20 cellular contexts compared by ENCODE assay signal in the genomic region with DNA sequence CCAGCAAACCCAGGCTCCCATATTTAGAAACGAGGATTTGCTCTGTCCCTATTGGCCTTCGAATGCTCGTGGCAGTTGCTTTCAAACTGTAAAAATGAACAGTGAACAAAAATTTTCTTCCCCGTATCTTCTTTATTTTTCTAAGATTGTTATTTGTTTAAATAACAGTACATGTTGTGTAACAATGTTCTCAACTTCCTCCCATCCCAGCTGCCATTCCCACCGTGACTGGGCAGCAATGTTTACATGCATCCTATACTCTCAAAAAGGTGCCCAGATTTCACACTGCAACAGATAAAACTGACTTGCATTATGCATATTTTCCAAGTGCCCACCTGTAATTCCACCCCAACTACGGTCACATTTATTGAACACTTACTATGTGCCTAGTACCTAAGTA. TPM values are rescaled to one million over a fixed set of nuclear protein-coding genes. Genes with fewer than 3 reads are reported as not detected.
DNase-seq lines count a peak whose midpoint lies in the region; TF ChIP-seq lines count a peak whose summit lies in the region.
"Had no signal": no experiment of that assay in that cellular context is flagged by ENCODE, and none has a peak within 500 bp of the region (broad histone marks: within the 10 kb centered on the region; RNA-seq: fewer than 3 reads in every experiment).

No MANE protein-coding gene starts in this region.

- no peaks in the 10 kb centered on the region for H3K9me3 Mint-ChIP-seq in T-helper 1 cell treated with Interleukin-12 subunit alpha and Interleukin-12 subunit beta and Interleukin-4 antibody, amounts not matched to agents 30 μg/mL and 1 μg/mL, for 36 hours
- H3K9me3 Mint-ChIP-seq in IgD-negative memory B cell (no peaks in the 10 kb centered on the region), nephron (no peaks in the 10 kb centered on the region)
- H3K9me3 Mint-ChIP-seq: endodermal cell, HFFc6 had no signal

- H3K4me3 Mint-ChIP-seq in T-helper 1 cell treated with Interleukin-12 subunit alpha and Interleukin-12 subunit beta and Interleukin-4 antibody, amounts not matched to agents 30 μg/mL and 1 μg/mL, for 36 hours: peak overlapping the region; percentile 64
- H3K4me3 Mint-ChIP-seq in IgD-negative memory B cell (peak overlapping the region; percentile 81 to 94 (median 88)), nephron (no peak overlapping the region)
- H3K4me3 Mint-ChIP-seq: endodermal cell, HFFc6 had no signal

- no peaks in the 10 kb centered on the region for H3K27me3 Mint-ChIP-seq in T-helper 1 cell treated with Interleukin-12 subunit alpha and Interleukin-12 subunit beta and Interleukin-4 antibody, amounts not matched to agents 30 μg/mL and 1 μg/mL, for 36 hours (ENCODE audit: low read depth)
- H3K27me3 Mint-ChIP-seq in IgD-negative memory B cell: no peaks in the 10 kb centered on the region
- H3K27me3 Mint-ChIP-seq in nephron (ENCODE audit: low read depth): no peaks in the 10 kb centered on the region

- H3K36me3 Mint-ChIP-seq in T-helper 1 cell treated with Interleukin-12 subunit alpha and Interleukin-12 subunit beta and Interleukin-4 antibody, amounts not matched to agents 30 μg/mL and 1 μg/mL, for 36 hours (ENCODE audit: low read depth): peaks cover 27% of the 10 kb centered on the region
- H3K36me3 Mint-ChIP-seq in IgD-negative memory B cell (peaks cover 2% of the 10 kb centered on the region), nephron (ENCODE audit: low read depth) (peaks cover 13% of the 10 kb centered on the region)

- peak overlapping the region; percentile 18 for H3K27ac Mint-ChIP-seq in T-helper 1 cell treated with Interleukin-12 subunit alpha and Interleukin-12 subunit beta and Interleukin-4 antibody, amounts not matched to agents 30 μg/mL and 1 μg/mL, for 36 hours
- H3K27ac Mint-ChIP-seq in IgD-negative memory B cell: peak overlapping the region in 2 of 3 donors; percentile 91 to 94
- H3K27ac Mint-ChIP-seq in nephron: peak overlapping the region; percentile 61 to 78 (median 68)
- H3K27ac Mint-ChIP-seq: endodermal cell, HFFc6 had no signal

- TF ChIP-seq CTCF in nephron (IDR thresholded peaks at IDR 0.05; ENCODE audit: unreplicated experiment in 3 of 3): no peak

- no peak for DNase-seq in T-helper 1 cell
- peak; percentile 6 for DNase-seq in amniotic epithelial cell (ENCODE audit: low read depth)
- DNase-seq in NK-92 (lab: John Stamatoyannopoulos, UW; ENCODE audit: unreplicated experiment): no peak
- DNase-seq in H4 (ENCODE audit: low spot score): no peak
- DNase-seq in NCI-H2171 (lab: John Stamatoyannopoulos, UW): no peak
- DNase-seq: activated CD4-positive, CD25-positive, alpha-beta regulatory T cell; anterior cingulate cortex; BE2C; endodermal cell; HFFc6; islet precursor cell; lower lobe of right lung; NCI-H2029 treated with DMSO at 0.1 percent for 48 hours; NCI-H510A treated with DMSO at 0.1 percent for 48 hours; SIG-M5; stimulated activated CD4-positive, alpha-beta T cell treated with anti-CD3 and anti-CD28 coated beads, Interleukin-4, amount 100 ng/mL, for 1 hour; testis had no signal

- peaks cover 30% of the 10 kb centered on the region for H3K4me1 Mint-ChIP-seq in T-helper 1 cell treated with Interleukin-12 subunit alpha and Interleukin-12 subunit beta and Interleukin-4 antibody, amounts not matched to agents 30 μg/mL and 1 μg/mL, for 36 hours (ENCODE audit: low read depth)
- H3K4me1 Mint-ChIP-seq in IgD-negative memory B cell: peaks cover 24 to 42% (median 30%) of the 10 kb centered on the region in 3 donors
- peaks cover 10% of the 10 kb centered on the region for H3K4me1 Mint-ChIP-seq in nephron
- H3K4me1 Mint-ChIP-seq: endodermal cell had no signal

RNA-seq across cellular contexts. Expression of gene VCPKMT, which starts 12.8 kb away (rescaled TPM):
- polyA plus RNA-seq in IgD-negative memory B cell: 14.0 TPM
- 5.1 and 5.8 TPM in 2 replicates for total RNA-seq in H4 (2014; rRNA removed; shearing (Covaris generic))

Comparison
In these comparisons a context has a peak if more than half of its experiments do, and no peak if none do; other contexts are left out.
1. H3K27ac Mint-ChIP-seq: peak in every context shown above with its lines; median percentile 92 in IgD-negative memory B cell; 68 in nephron; 18 in T-helper 1 cell treated with Interleukin-12 subunit alpha and Interleukin-12 subunit beta and Interleukin-4 antibody, amounts not matched to agents 30 μg/mL and 1 μg/mL, for 36 hours.
2. H3K4me3 Mint-ChIP-seq: peak in T-helper 1 cell treated with Interleukin-12 subunit alpha and Interleukin-12 subunit beta and Interleukin-4 antibody, amounts not matched to agents 30 μg/mL and 1 μg/mL, for 36 hours (single experiment) and IgD-negative memory B cell (4 of 4); none in nephron (0 of 3).